1 cellular context compared by ENCODE assay signal in the genomic region with DNA sequence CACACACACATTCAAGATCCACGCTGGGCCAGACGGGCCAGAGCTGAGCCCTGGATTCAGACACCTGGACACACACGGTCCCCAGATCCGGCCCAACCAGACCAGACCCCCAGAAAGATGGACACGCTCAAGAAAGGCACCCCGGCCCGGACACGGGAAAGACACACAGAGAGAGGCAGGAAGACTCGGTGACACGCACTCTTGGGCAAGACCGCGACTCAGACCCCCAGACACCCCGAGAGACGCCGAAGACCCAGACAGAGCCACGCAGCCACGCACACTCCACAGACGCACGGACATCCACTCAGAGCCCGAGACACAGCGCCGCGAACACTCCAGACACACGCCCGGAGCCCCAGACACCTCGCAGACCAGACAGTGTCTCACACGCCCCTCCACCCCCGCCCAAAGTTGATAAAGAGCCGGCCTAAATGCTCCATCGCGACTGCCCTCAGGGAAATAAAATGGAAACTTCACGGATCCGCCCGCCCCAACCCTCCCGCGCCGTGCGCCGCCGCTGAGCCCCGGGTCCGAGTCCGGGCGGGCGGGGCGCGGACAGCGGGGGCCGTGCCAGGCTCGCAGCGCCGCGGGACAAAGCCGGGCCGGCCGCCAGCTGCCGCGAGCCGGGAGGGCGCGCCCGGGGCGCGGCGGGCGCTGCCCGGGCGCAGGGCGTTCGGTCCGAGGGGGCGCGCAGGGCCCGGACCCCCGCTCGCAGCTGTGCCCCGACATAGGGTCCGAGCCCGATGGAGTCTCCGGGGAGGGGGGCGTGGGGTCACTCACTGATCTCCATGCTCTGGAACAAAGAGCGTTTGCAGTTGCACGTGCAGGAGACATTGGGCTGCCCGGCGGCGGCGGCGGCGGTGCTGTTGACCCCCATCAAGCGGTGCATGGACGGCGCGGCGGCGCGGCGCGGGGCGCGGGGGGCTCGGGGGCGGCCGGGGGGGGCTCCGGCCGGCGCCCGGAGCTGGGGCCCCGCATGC.
TF ChIP-seq lines count a peak whose summit lies in the region.

No MANE protein-coding gene starts in this region.

TF ChIP-seq in H1, 55 proteins besides CTCF, POLR2A, EP300 and RAD21:
- no peak for TF ChIP-seq SP2 (IDR thresholded peaks at IDR 0.05; ENCODE audit: low read length)
- peak; percentile 82 for TF ChIP-seq MAX (IDR thresholded peaks at IDR 0.05)
- TF ChIP-seq KDM4A (IDR thresholded peaks at IDR 0.05; ENCODE audit: low read depth, low read length, severe bottlenecking), result peak; percentile 72
TF ChIP-seq in H1: peak in this region for 2.
